Comparison of ENCODE assay signal across 1 cellular context in the genomic region with DNA sequence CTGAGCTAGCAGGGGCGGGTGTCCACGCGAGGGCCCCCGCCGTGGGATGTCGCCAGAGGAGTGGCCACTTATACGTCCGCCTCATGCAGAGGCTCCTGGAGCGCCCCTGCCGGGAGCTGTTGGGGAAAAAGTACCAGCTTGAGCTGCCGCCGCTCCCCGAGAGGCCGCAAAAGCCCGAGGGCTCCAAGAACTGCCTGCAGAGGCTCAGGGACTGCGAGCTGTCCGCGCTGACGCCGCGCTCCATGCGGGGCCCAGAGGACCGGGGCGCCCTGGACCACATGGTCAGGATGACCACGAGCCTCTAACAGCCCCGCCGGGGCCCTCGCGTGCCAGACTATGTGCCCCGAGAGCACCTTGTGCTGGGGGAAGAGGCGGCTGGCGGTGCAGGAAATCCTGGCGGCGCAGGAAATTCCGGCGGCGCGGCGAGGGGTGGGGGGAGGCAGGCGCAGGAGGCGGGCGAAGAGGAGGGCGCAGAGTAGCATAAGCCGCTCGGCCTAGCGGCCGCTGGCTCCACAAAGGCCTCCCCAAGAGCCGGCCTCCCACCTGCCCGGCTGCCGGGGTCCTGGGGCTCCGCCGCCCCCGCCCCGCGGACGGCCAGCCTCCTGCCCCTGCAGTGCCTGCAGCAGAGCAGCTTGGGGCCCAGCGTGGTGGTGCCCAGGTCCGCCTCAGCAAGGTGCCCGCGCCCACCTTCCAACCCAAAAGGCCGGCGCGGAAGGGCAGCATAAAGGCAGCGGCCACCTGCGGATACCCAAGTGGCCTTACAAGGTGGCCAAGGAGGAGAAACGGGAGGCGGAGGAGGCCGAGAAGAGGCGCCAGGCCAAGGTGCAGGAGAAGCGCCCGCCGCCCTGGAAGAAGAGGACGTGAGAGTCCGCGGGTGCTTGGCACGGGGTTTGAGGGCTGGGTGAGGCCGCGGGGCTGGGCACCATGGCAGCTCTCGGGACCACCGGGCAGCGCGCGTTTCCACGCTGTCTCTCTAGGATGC.
A peak's percentile ranks its signal among the peaks of the same experiment; 100 is the strongest.
TF ChIP-seq lines count a peak whose summit lies in the region.

No MANE protein-coding gene starts in this region.

TF ChIP-seq in IMR-90, 13 proteins besides CTCF, POLR2A, EP300 and RAD21 (continued from another document):
- TF ChIP-seq NFE2L2 (IDR thresholded peaks at IDR 0.05; ENCODE audit: low read depth, low read length) (no peak), BHLHE40 (IDR thresholded peaks at IDR 0.05; ENCODE audit: low read depth, low read length) (no peak), FOS (IDR thresholded peaks at IDR 0.05; ENCODE audit: low read depth, low read length) (no peak), MXI1 (IDR thresholded peaks at IDR 0.05; ENCODE audit: borderline replicate concordance, low read depth, low read length) (no peak), RFX5 (IDR thresholded peaks at IDR 0.05; ENCODE audit: low read depth, low read length) (no peak), MAZ (IDR thresholded peaks at IDR 0.05; ENCODE audit: borderline replicate concordance, low read depth, low read length) (peak; percentile 67; the same call in 1 of the 2 replicates)
- TF ChIP-seq, protein P1, sequence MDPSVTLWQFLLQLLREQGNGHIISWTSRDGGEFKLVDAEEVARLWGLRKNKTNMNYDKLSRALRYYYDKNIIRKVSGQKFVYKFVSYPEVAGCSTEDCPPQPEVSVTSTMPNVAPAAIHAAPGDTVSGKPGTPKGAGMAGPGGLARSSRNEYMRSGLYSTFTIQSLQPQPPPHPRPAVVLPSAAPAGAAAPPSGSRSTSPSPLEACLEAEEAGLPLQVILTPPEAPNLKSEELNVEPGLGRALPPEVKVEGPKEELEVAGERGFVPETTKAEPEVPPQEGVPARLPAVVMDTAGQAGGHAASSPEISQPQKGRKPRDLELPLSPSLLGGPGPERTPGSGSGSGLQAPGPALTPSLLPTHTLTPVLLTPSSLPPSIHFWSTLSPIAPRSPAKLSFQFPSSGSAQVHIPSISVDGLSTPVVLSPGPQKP (IDR thresholded peaks at IDR 0.05; ENCODE audit: borderline replicate concordance, low read depth, low read length) = no peak
TF ChIP-seq in IMR-90: peak in this region for 2.
